Comparison of ENCODE assay signal across 1 cellular context in genomic region chr1:23790696-23791433, GRCh38.
TF ChIP-seq lines count a peak whose summit lies in the region.

TSS of gene LYPLA2 (plus strand) at chr1:23791145. CDS start at chr1:23792683, 1,538 bp downstream.

TF ChIP-seq in K562, 482 proteins besides CTCF, POLR2A, EP300 and RAD21 (continued from another document and continues in another):
- TF ChIP-seq, protein P1, sequence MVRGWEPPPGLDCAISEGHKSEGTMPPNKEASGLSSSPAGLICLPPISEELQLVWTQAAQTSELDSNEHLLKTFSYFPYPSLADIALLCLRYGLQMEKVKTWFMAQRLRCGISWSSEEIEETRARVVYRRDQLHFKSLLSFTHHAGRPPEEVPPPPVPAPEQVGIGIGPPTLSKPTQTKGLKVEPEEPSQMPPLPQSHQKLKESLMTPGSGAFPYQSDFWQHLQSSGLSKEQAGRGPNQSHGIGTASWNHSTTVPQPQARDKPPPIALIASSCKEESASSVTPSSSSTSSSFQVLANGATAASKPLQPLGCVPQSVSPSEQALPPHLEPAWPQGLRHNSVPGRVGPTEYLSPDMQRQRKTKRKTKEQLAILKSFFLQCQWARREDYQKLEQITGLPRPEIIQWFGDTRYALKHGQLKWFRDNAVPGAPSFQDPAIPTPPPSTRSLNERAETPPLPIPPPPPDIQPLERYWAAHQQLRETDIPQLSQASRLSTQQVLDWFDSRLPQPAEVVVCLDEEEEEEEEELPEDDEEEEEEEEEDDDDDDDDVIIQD (CRISPR knock-in tag; IDR thresholded peaks at IDR 0.05) = no peak
- TF ChIP-seq MTA1 (IDR thresholded peaks at IDR 0.05; ENCODE audit: borderline replicate concordance) (no peak), ZNF212 (CRISPR knock-in tag; IDR thresholded peaks at IDR 0.05) (no peak), ZNF766 (CRISPR knock-in tag; conservative IDR thresholded peaks at IDR 0.05) (no peak), ZNF354B (CRISPR knock-in tag; IDR thresholded peaks at IDR 0.05) (no peak), SIN3B (IDR thresholded peaks at IDR 0.05; ENCODE audit: low read depth) (no peak), OTX1 (CRISPR knock-in tag; IDR thresholded peaks at IDR 0.05) (peak; percentile 10; the same call in 1 of the 2 replicates), RBM25 (IDR thresholded peaks at IDR 0.05; ENCODE audit: low read depth, low read length, severe bottlenecking) (no peak), PHB2 (IDR thresholded peaks at IDR 0.05; ENCODE audit: low read depth) (no peak), U2AF2 (optimal IDR thresholded peaks at IDR 0.05; ENCODE audit: low read depth, low read length) (no peak), TFAM (CRISPR knock-in tag; conservative IDR thresholded peaks at IDR 0.05) (no peak), ZNF408 (CRISPR knock-in tag; IDR thresholded peaks at IDR 0.05; ENCODE audit: low read depth) (no peak), ZBTB17 (CRISPR knock-in tag; IDR thresholded peaks at IDR 0.05) (no peak), CREM (IDR thresholded peaks at IDR 0.05; ENCODE audit: low read depth) (peak; percentile 73), STAT5A (IDR thresholded peaks at IDR 0.05; ENCODE audit: borderline replicate concordance, low read length) (no peak), HCFC1 (IDR thresholded peaks at IDR 0.05; ENCODE audit: low read depth, low read length) (peak; percentile 84), RBM34 (IDR thresholded peaks at IDR 0.05; ENCODE audit: borderline replicate concordance, insufficient read depth, low read length) (no peak), ZBTB1 (CRISPR knock-in tag; IDR thresholded peaks at IDR 0.05; ENCODE audit: borderline replicate concordance, low read depth) (no peak), RB1 (IDR thresholded peaks at IDR 0.05; ENCODE audit: low read depth) (peak; percentile 50; the same call in 1 of the 2 replicates), MAZ (CRISPR knock-in tag; conservative IDR thresholded peaks at IDR 0.05 in 1 of 2, IDR thresholded peaks at IDR 0.05 in 1 of 2) (peak; percentile 82 to 85), THAP12 (CRISPR knock-in tag; IDR thresholded peaks at IDR 0.05) (peak; percentile 83), ZNF324 (CRISPR knock-in tag; IDR thresholded peaks at IDR 0.05) (no peak), FOXJ2 (tag; IDR thresholded peaks at IDR 0.05) (no peak; the same call in 1 of the 2 replicates), ETV5 (CRISPR knock-in tag; IDR thresholded peaks at IDR 0.05; ENCODE audit: low read depth) (peak; percentile 96), ILK (tag; IDR thresholded peaks at IDR 0.05; ENCODE audit: borderline replicate concordance, low read depth) (no peak), SPI1 (IDR thresholded peaks at IDR 0.05; ENCODE audit: borderline replicate concordance, low read depth, low read length) (peak; percentile 53; the same call in 1 of the 2 replicates), GTF2B (IDR thresholded peaks at IDR 0.05; ENCODE audit: extremely low read depth, insufficient read length) (no peak), RFX1 (IDR thresholded peaks at IDR 0.05) (no peak), TCF7L2 (IDR thresholded peaks at IDR 0.05; ENCODE audit: low read depth, low read length) (peak; percentile 89), ESRRA (IDR thresholded peaks at IDR 0.05; ENCODE audit: borderline replicate concordance, low read depth) (peak; percentile 29; the same call in 1 of the 2 replicates), ZNF518B (CRISPR knock-in tag; IDR thresholded peaks at IDR 0.05) (no peak), HDAC1 (IDR thresholded peaks at IDR 0.05) (peak in 1 of 2 experiments; percentile 88; a peak in 2 of 4 replicates), ZNF695 (CRISPR knock-in tag; IDR thresholded peaks at IDR 0.05) (no peak), ZNF224 (CRISPR knock-in tag; IDR thresholded peaks at IDR 0.05) (no peak)
- TF ChIP-seq, protein P2, sequence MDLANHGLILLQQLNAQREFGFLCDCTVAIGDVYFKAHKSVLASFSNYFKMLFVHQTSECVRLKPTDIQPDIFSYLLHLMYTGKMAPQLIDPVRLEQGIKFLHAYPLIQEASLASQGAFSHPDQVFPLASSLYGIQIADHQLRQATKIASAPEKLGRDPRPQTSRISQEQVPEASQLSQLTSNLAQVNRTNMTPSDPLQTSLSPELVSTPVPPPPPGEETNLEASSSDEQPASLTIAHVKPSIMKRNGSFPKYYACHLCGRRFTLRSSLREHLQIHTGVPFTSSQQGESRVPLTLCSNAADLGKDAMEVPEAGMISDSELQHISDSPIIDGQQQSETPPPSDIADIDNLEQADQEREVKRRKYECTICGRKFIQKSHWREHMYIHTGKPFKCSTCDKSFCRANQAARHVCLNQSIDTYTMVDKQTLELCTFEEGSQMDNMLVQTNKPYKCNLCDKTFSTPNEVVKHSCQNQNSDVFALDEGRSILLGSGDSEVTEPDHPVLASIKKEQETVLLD (IDR thresholded peaks at IDR 0.05) = no peak
- TF ChIP-seq, protein P3, sequence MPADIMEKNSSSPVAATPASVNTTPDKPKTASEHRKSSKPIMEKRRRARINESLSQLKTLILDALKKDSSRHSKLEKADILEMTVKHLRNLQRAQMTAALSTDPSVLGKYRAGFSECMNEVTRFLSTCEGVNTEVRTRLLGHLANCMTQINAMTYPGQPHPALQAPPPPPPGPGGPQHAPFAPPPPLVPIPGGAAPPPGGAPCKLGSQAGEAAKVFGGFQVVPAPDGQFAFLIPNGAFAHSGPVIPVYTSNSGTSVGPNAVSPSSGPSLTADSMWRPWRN (IDR thresholded peaks at IDR 0.05; ENCODE audit: low read depth) = no peak
- TF ChIP-seq, protein P4, sequence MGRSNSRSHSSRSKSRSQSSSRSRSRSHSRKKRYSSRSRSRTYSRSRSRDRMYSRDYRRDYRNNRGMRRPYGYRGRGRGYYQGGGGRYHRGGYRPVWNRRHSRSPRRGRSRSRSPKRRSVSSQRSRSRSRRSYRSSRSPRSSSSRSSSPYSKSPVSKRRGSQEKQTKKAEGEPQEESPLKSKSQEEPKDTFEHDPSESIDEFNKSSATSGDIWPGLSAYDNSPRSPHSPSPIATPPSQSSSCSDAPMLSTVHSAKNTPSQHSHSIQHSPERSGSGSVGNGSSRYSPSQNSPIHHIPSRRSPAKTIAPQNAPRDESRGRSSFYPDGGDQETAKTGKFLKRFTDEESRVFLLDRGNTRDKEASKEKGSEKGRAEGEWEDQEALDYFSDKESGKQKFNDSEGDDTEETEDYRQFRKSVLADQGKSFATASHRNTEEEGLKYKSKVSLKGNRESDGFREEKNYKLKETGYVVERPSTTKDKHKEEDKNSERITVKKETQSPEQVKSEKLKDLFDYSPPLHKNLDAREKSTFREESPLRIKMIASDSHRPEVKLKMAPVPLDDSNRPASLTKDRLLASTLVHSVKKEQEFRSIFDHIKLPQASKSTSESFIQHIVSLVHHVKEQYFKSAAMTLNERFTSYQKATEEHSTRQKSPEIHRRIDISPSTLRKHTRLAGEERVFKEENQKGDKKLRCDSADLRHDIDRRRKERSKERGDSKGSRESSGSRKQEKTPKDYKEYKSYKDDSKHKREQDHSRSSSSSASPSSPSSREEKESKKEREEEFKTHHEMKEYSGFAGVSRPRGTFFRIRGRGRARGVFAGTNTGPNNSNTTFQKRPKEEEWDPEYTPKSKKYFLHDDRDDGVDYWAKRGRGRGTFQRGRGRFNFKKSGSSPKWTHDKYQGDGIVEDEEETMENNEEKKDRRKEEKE (IDR thresholded peaks at IDR 0.05; ENCODE audit: borderline replicate concordance in 1 of 2, control insufficient read depth in 1 of 2, low read depth in 2 of 2, low read length in 1 of 2) = 0 out of 4 replicates have a peak, but pooled peaks of 1 of the 2 experiments have one; percentile 58
- TF ChIP-seq, protein P5, sequence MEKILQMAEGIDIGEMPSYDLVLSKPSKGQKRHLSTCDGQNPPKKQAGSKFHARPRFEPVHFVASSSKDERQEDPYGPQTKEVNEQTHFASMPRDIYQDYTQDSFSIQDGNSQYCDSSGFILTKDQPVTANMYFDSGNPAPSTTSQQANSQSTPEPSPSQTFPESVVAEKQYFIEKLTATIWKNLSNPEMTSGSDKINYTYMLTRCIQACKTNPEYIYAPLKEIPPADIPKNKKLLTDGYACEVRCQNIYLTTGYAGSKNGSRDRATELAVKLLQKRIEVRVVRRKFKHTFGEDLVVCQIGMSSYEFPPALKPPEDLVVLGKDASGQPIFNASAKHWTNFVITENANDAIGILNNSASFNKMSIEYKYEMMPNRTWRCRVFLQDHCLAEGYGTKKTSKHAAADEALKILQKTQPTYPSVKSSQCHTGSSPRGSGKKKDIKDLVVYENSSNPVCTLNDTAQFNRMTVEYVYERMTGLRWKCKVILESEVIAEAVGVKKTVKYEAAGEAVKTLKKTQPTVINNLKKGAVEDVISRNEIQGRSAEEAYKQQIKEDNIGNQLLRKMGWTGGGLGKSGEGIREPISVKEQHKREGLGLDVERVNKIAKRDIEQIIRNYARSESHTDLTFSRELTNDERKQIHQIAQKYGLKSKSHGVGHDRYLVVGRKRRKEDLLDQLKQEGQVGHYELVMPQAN (IDR thresholded peaks at IDR 0.05; ENCODE audit: borderline replicate concordance) = peak; percentile 94
- TF ChIP-seq, protein P6, sequence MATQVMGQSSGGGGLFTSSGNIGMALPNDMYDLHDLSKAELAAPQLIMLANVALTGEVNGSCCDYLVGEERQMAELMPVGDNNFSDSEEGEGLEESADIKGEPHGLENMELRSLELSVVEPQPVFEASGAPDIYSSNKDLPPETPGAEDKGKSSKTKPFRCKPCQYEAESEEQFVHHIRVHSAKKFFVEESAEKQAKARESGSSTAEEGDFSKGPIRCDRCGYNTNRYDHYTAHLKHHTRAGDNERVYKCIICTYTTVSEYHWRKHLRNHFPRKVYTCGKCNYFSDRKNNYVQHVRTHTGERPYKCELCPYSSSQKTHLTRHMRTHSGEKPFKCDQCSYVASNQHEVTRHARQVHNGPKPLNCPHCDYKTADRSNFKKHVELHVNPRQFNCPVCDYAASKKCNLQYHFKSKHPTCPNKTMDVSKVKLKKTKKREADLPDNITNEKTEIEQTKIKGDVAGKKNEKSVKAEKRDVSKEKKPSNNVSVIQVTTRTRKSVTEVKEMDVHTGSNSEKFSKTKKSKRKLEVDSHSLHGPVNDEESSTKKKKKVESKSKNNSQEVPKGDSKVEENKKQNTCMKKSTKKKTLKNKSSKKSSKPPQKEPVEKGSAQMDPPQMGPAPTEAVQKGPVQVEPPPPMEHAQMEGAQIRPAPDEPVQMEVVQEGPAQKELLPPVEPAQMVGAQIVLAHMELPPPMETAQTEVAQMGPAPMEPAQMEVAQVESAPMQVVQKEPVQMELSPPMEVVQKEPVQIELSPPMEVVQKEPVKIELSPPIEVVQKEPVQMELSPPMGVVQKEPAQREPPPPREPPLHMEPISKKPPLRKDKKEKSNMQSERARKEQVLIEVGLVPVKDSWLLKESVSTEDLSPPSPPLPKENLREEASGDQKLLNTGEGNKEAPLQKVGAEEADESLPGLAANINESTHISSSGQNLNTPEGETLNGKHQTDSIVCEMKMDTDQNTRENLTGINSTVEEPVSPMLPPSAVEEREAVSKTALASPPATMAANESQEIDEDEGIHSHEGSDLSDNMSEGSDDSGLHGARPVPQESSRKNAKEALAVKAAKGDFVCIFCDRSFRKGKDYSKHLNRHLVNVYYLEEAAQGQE (CRISPR knock-in tag; IDR thresholded peaks at IDR 0.05; ENCODE audit: low read depth) = peak; percentile 51
